30 cellular contexts compared by ENCODE assay signal in the genomic region with DNA sequence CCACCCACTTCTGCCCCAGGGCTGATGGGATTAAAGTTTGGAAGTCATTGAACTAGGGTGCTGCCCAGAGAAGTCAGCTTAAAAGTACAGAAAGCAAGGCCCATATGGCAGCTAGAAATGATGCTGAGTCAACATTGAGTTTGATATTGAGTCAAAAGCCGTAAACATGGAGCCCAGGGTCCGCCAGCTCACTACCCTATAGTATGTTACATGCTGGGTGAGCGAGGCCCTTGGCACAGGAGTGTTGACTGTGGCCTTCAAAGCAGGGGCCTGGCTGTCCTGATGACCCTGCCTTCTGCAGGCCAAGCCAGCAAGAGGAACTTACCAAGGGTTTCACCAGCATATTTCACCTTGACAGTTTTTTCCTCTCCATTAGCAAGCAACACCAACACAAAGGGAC.
"Had no signal": no experiment of that assay in that cellular context is flagged by ENCODE, and none has a peak within 500 bp of the region (broad histone marks: within the 10 kb centered on the region; RNA-seq: fewer than 3 reads in every experiment).

No MANE protein-coding gene starts in this region.

- H3K27me3 ChIP-seq: adrenal gland, ascending aorta, body of pancreas, brain microvascular endothelial cell, breast epithelium, cardiac muscle cell had no signal

- H3K4me1 ChIP-seq: adrenal gland, ascending aorta, body of pancreas, breast epithelium had no signal

- DNase-seq: activated effector memory CD4-positive, alpha-beta T cell treated with anti-CD3 and anti-CD28 coated beads, Interleukin-2, amount 50 U/mL, for 16 hours; activated effector memory CD4-positive, alpha-beta T cell treated with Interleukin-2 at 50 U/mL for 16 hours; activated gamma-delta T cell; activated gamma-delta T cell treated with Interleukin-2 at 50 U/mL for 16 hours; activated naive CD4-positive, alpha-beta T cell; activated naive CD4-positive, alpha-beta T cell treated with anti-CD3 and anti-CD28 coated beads for 36 hours; activated naive CD4-positive, alpha-beta T cell treated with anti-CD3 and anti-CD28 coated beads, Interleukin-2, amount 10 ng/mL, durations not matched to agents 7 days and 5 days; activated naive CD4-positive, alpha-beta T cell treated with anti-CD3 and anti-CD28 coated beads, Interleukin-2, amount 50 U/mL, for 16 hours; activated naive CD4-positive, alpha-beta T cell treated with Interleukin-2 at 50 U/mL for 16 hours; activated naive CD8-positive, alpha-beta T cell treated with anti-CD3 and anti-CD28 coated beads for 36 hours; activated naive CD8-positive, alpha-beta T cell treated with anti-CD3 and anti-CD28 coated beads, Interleukin-2, amount 10 ng/mL, durations not matched to agents 7 days and 5 days; activated naive CD8-positive, alpha-beta T cell treated with anti-CD3 and anti-CD28 coated beads, Interleukin-2, amount 50 U/mL, for 24 hours; activated T-cell treated with anti-CD3 and anti-CD28 coated beads, Interleukin-2, amount 50 U/mL, for 1 hour; activated T-cell treated with anti-CD3 and anti-CD28 coated beads, Interleukin-2, amount 50 U/mL, for 24 hours; activated T-cell treated with anti-CD3 and anti-CD28 coated beads, Interleukin-2, amount 50 U/mL, for 4 hours; activated T-cell treated with anti-CD3 and anti-CD28 coated beads, Interleukin-2, amount 50 U/mL, for 48 hours; activated T-cell treated with anti-CD3 and anti-CD28 coated beads, Interleukin-2, amount 50 U/mL, for 72 hours; adrenal gland; amniotic stem cell; amygdala; anterior cingulate cortex; aorta; body of pancreas; brain microvascular endothelial cell; caudate nucleus; central memory CD4-positive, alpha-beta T cell; cerebellar nuclear complex had no signal

- H3K9me3 ChIP-seq: adrenal gland, ascending aorta, body of pancreas, breast epithelium had no signal

- H3K36me3 ChIP-seq: adrenal gland, ascending aorta, brain microvascular endothelial cell, breast epithelium, cardiac muscle cell had no signal

- H3K4me3 ChIP-seq: adrenal gland, ascending aorta, body of pancreas, breast epithelium, cardiac muscle cell had no signal

- H3K27ac ChIP-seq: adrenal gland, ascending aorta, body of pancreas, brain microvascular endothelial cell, breast epithelium, cardiac muscle cell had no signal
